Comparison of ENCODE assay signal across 8 cellular contexts in genomic region chr16:10521681-10522274, GRCh38. TPM values are rescaled to one million over a fixed set of nuclear protein-coding genes. Genes with fewer than 3 reads are reported as not detected.
DNase-seq lines count a peak whose midpoint lies in the region; ATAC-seq and TF ChIP-seq lines count a peak whose summit lies in the region.

No MANE protein-coding gene starts in this region.

- no peak overlapping the region for H3K9ac ChIP-seq in KMS-11

- H3K36me3 ChIP-seq in KMS-11 (ENCODE audit: insufficient read depth): no peaks in the 10 kb centered on the region
- peaks cover 12% of the 10 kb centered on the region for H3K36me3 ChIP-seq in right atrium auricular region

- ATAC-seq in sciatic nerve (peak; percentile 87), HG03378 (IDR thresholded peaks at IDR 0.05; ENCODE audit: unreplicated experiment) (no peak), GM18909 (IDR thresholded peaks at IDR 0.05; ENCODE audit: poor library complexity, unreplicated experiment) (no peak)

- no peaks in the 10 kb centered on the region for H3K79me2 ChIP-seq in KMS-11 (ENCODE audit: insufficient read depth, low read depth)

- intact Hi-C loops in sciatic nerve (cut with DNase I): no loop called here

- H3K27ac ChIP-seq in KMS-11 (no peak overlapping the region), right atrium auricular region (no peak overlapping the region)

- no peaks in the 10 kb centered on the region for H3K27me3 ChIP-seq in KMS-11 (ENCODE audit: insufficient read depth, low read depth)
- H3K27me3 ChIP-seq in right atrium auricular region: no peaks in the 10 kb centered on the region

- no peak overlapping the region for H2AFZ ChIP-seq in KMS-11 (ENCODE audit: low read depth)

- no peaks in the 10 kb centered on the region for H3K9me3 ChIP-seq in right atrium auricular region

- H3K4me2 ChIP-seq in KMS-11: no peak overlapping the region

- H3K4me1 ChIP-seq in KMS-11 (ENCODE audit: low read depth, poor library complexity, severe bottlenecking) (peaks cover 23% of the 10 kb centered on the region), right atrium auricular region (no peaks in the 10 kb centered on the region)

- peak; percentile 67 for DNase-seq in EL
- peak; percentile 2 for DNase-seq in SHP77 treated with DMSO at 0.1 percent for 48 hours (lab: John Stamatoyannopoulos, UW)
- peak; percentile 3 for DNase-seq in amniotic stem cell (lab: John Stamatoyannopoulos, UW)
- DNase-seq in right atrium auricular region (ENCODE audit: low spot score): peak; percentile 81
- DNase-seq in sciatic nerve (ENCODE audit: low spot score): peak; percentile 81

- no peaks in the 10 kb centered on the region for H4K20me1 ChIP-seq in KMS-11 (ENCODE audit: insufficient read depth)

- TF ChIP-seq CTCF in KMS-11 (conservative IDR thresholded peaks at IDR 0.05; ENCODE audit: low read depth, low read length): peak; percentile 79
- TF ChIP-seq CTCF in right atrium auricular region (IDR thresholded peaks at IDR 0.05): peak; percentile 81 to 86

- H3K4me3 ChIP-seq in KMS-11 (IDR thresholded peaks at IDR 0.05; ENCODE audit: insufficient read depth, low read depth, low read length): no peak overlapping the region
- H3K4me3 ChIP-seq in right atrium auricular region: no peak overlapping the region

RNA-seq across cellular contexts. Expression of gene EMP2, which starts 58.6 kb away (rescaled TPM):
- total RNA-seq in right atrium auricular region (10 to 100 TPM; 40.3 to 66.8 TPM), sciatic nerve (138 TPM)

Comparison
In these comparisons a context has a peak if more than half of its experiments do, and no peak if none do; other contexts are left out.
1. DNase-seq: peak in every context shown above with its lines; median percentile 81 in right atrium auricular region; 81 in sciatic nerve; 67 in EL; 3 in amniotic stem cell; 2 in SHP77 treated with DMSO at 0.1 percent for 48 hours.